Comparison of ENCODE assay signal across 7 cellular contexts in genomic region chr2:155427470-155427869, GRCh38.
"Had no signal": no experiment of that assay in that cellular context is flagged by ENCODE, and none has a peak within 500 bp of the region (broad histone marks: within the 10 kb centered on the region; RNA-seq: fewer than 3 reads in every experiment).

No MANE protein-coding gene starts in this region.

- DNase-seq: IMR-90, KBM-7, KG1 had no signal

- H3K36me3 Mint-ChIP-seq: IgD-negative memory B cell had no signal

- H3K27ac Mint-ChIP-seq: IgD-negative memory B cell had no signal

- H3K4me3 ChIP-seq: K562 had no signal

- H3K4me3 Mint-ChIP-seq: IgD-negative memory B cell had no signal

- ATAC-seq: HepG2, K562 had no signal

- H3K27ac ChIP-seq: HL-60 had no signal

- H3K27me3 Mint-ChIP-seq: IgD-negative memory B cell had no signal
